Comparison of ENCODE assay signal across 18 cellular contexts in the genomic region with DNA sequence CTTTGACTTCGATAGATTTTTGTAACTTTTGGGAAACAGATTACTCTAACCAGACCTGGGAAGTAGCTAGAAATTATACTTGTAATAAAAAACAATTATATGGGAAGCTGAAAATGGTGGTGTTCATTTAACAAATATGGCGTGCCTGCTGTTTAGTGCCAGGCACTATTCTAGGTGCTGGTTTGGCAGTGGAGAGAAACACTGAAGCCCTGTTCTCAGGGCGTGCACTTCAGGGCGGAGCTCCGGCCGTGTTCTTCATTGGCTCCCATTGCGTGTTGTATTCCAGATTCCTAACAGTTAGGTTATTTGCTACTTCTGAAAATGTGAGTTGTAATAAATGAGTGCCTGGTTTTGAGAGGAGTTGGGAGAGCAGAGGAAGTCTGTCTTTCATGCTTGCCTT. TPM values are rescaled to one million over a fixed set of nuclear protein-coding genes. Genes with fewer than 3 reads are reported as not detected.
DNase-seq lines count a peak whose midpoint lies in the region; ATAC-seq and TF ChIP-seq lines count a peak whose summit lies in the region.
"Had no signal": no experiment of that assay in that cellular context is flagged by ENCODE, and none has a peak within 500 bp of the region (broad histone marks: within the 10 kb centered on the region; RNA-seq: fewer than 3 reads in every experiment).

No MANE protein-coding gene starts in this region.

- H3K4me1 ChIP-seq in CD4-positive, CD25-positive, alpha-beta regulatory T cell (ENCODE audit: control insufficient read depth, insufficient read depth, low read length, poor library complexity, severe bottlenecking): peaks cover 17% of the 10 kb centered on the region
- peaks cover 9% of the 10 kb centered on the region for H3K4me1 ChIP-seq in CD8-positive, alpha-beta memory T cell (ENCODE audit: insufficient read depth, low read length)
- H3K4me1 ChIP-seq in aorta (ENCODE audit: control insufficient read depth in 1 of 2, insufficient read depth in 2 of 2, low read length in 2 of 2): peaks cover 0 to 5% of the 10 kb centered on the region in 2 donors

- no peaks in the 10 kb centered on the region for H3K27me3 ChIP-seq in CD4-positive, CD25-positive, alpha-beta regulatory T cell (ENCODE audit: control insufficient read depth, insufficient read depth, low read length)
- H3K27me3 ChIP-seq in CD8-positive, alpha-beta memory T cell (ENCODE audit: insufficient read depth, low read length, poor library complexity, severe bottlenecking): no peaks in the 10 kb centered on the region
- H3K27me3 ChIP-seq in aorta (ENCODE audit: control insufficient read depth in 1 of 2, insufficient read depth in 2 of 2, low read length in 1 of 2): no peaks in the 10 kb centered on the region
- H3K27me3 ChIP-seq: heart right ventricle had no signal

- peaks cover 49% of the 10 kb centered on the region for H3K36me3 ChIP-seq in CD4-positive, CD25-positive, alpha-beta regulatory T cell (ENCODE audit: control insufficient read depth, insufficient read depth, low read length)
- H3K36me3 ChIP-seq in CD8-positive, alpha-beta memory T cell (ENCODE audit: insufficient read depth, low read length): peaks cover 20% of the 10 kb centered on the region
- H3K36me3 ChIP-seq in aorta (ENCODE audit: control insufficient read depth in 1 of 2, insufficient read depth in 2 of 2, low read length in 1 of 2): peaks cover 0 to 10% of the 10 kb centered on the region in 2 donors

- H3K9me3 Mint-ChIP-seq in CD4-positive, CD25-positive, alpha-beta regulatory T cell: no peaks in the 10 kb centered on the region
- H3K9me3 Mint-ChIP-seq in CD8-positive, alpha-beta memory T cell: peaks cover 0 to 2% (median 0%) of the 10 kb centered on the region in 5 donors
- no peaks in the 10 kb centered on the region for H3K9me3 Mint-ChIP-seq in activated naive CD8-positive, alpha-beta T cell treated with anti-CD3 and anti-CD28 coated beads, Interleukin-2, amount 50 U/mL, for 24 hours
- no peaks in the 10 kb centered on the region for H3K9me3 Mint-ChIP-seq in nephron progenitor cell
- H3K9me3 Mint-ChIP-seq in CD14-positive monocyte: no peaks in the 10 kb centered on the region
- H3K9me3 Mint-ChIP-seq: HFFc6 had no signal

- peaks cover 35% of the 10 kb centered on the region for H3K36me3 Mint-ChIP-seq in CD4-positive, CD25-positive, alpha-beta regulatory T cell
- H3K36me3 Mint-ChIP-seq in CD8-positive, alpha-beta memory T cell: peaks cover 0 to 86% (median 17%) of the 10 kb centered on the region in 3 donors
- H3K36me3 Mint-ChIP-seq in activated naive CD8-positive, alpha-beta T cell treated with anti-CD3 and anti-CD28 coated beads, Interleukin-2, amount 50 U/mL, for 24 hours (ENCODE audit: low read depth): peaks cover 50% of the 10 kb centered on the region
- peaks cover 88% of the 10 kb centered on the region for H3K36me3 Mint-ChIP-seq in nephron progenitor cell (ENCODE audit: low read depth)
- H3K36me3 Mint-ChIP-seq in CD14-positive monocyte: peaks cover 68 to 87% of the 10 kb centered on the region in 2 donors

- no peak overlapping the region for H3K27ac ChIP-seq in CD4-positive, CD25-positive, alpha-beta regulatory T cell (ENCODE audit: insufficient read depth, low read length, poor library complexity, severe bottlenecking)
- no peak overlapping the region for H3K27ac ChIP-seq in CD8-positive, alpha-beta memory T cell (ENCODE audit: low read depth, low read length)
- no peak overlapping the region for H3K27ac ChIP-seq in aorta (ENCODE audit: low read depth in 1 of 2, low read length in 2 of 2)

- POLR2A ChIA-PET in CD8-positive, alpha-beta memory T cell (lab: Charles Lee): interaction anchor here (0.7 kb wide), 1 partner anchor 479 kb away, joined by 3 read pairs; no protein-coding TSS in a partner anchor

- H3K9me3 ChIP-seq in CD4-positive, CD25-positive, alpha-beta regulatory T cell (ENCODE audit: control insufficient read depth in 2 of 2, low read length in 2 of 2): no peaks in the 10 kb centered on the region
- no peaks in the 10 kb centered on the region for H3K9me3 ChIP-seq in CD8-positive, alpha-beta memory T cell (ENCODE audit: low read length)
- no peaks in the 10 kb centered on the region for H3K9me3 ChIP-seq in aorta (ENCODE audit: control insufficient read depth, low read length)
- H3K9me3 ChIP-seq: heart right ventricle had no signal

- H3K27me3 Mint-ChIP-seq in CD4-positive, CD25-positive, alpha-beta regulatory T cell: no peaks in the 10 kb centered on the region
- H3K27me3 Mint-ChIP-seq in CD8-positive, alpha-beta memory T cell: peaks cover 0 to 1% of the 10 kb centered on the region in 2 donors
- H3K27me3 Mint-ChIP-seq in activated naive CD8-positive, alpha-beta T cell treated with anti-CD3 and anti-CD28 coated beads, Interleukin-2, amount 50 U/mL, for 24 hours: no peaks in the 10 kb centered on the region
- no peaks in the 10 kb centered on the region for H3K27me3 Mint-ChIP-seq in nephron progenitor cell (ENCODE audit: low read depth, poor library complexity)
- H3K27me3 Mint-ChIP-seq in CD14-positive monocyte (ENCODE audit: low read depth in 3 of 3): no peaks in the 10 kb centered on the region
- H3K27me3 Mint-ChIP-seq: B cell had no signal

- peak overlapping the region; percentile 78 to 84 (median 78) for H3K27ac Mint-ChIP-seq in CD4-positive, CD25-positive, alpha-beta regulatory T cell
- H3K27ac Mint-ChIP-seq in CD8-positive, alpha-beta memory T cell: peak overlapping the region in 6 of 8 donors; percentile 42 to 91 (median 76)
- H3K27ac Mint-ChIP-seq in activated naive CD8-positive, alpha-beta T cell treated with anti-CD3 and anti-CD28 coated beads, Interleukin-2, amount 50 U/mL, for 24 hours: peak overlapping the region; percentile 33
- peak overlapping the region; percentile 70 for H3K27ac Mint-ChIP-seq in nephron progenitor cell
- H3K27ac Mint-ChIP-seq in CD14-positive monocyte: peak overlapping the region in 3 of 7 donors; percentile 2 to 76 (median 44)
- H3K27ac Mint-ChIP-seq: B cell, HFFc6 had no signal

- peak overlapping the region in 1 of 4 donors; percentile 59 for H3K4me3 Mint-ChIP-seq in CD4-positive, CD25-positive, alpha-beta regulatory T cell
- H3K4me3 Mint-ChIP-seq in CD8-positive, alpha-beta memory T cell: peak overlapping the region in 2 of 7 donors; percentile 23 to 34
- H3K4me3 Mint-ChIP-seq in activated naive CD8-positive, alpha-beta T cell treated with anti-CD3 and anti-CD28 coated beads, Interleukin-2, amount 50 U/mL, for 24 hours: no peak overlapping the region
- H3K4me3 Mint-ChIP-seq in nephron progenitor cell (no peak overlapping the region), CD14-positive monocyte (no peak overlapping the region)
- H3K4me3 Mint-ChIP-seq: B cell, HFFc6 had no signal

- no peak for TF ChIP-seq CTCF in nephron progenitor cell (IDR thresholded peaks at IDR 0.05)
- TF ChIP-seq CTCF in CD14-positive monocyte (IDR thresholded peaks at IDR 0.05): no peak

- WGBS in aorta, 2 donors: 80 to 83% methylated on average over 7 of the region's 7 CpGs

- peaks cover 23 to 70% (median 52%) of the 10 kb centered on the region in 4 donors for H3K4me1 Mint-ChIP-seq in CD4-positive, CD25-positive, alpha-beta regulatory T cell
- H3K4me1 Mint-ChIP-seq in CD8-positive, alpha-beta memory T cell: peaks cover 66 to 82% (median 71%) of the 10 kb centered on the region in 3 donors
- peaks cover 43% of the 10 kb centered on the region for H3K4me1 Mint-ChIP-seq in activated naive CD8-positive, alpha-beta T cell treated with anti-CD3 and anti-CD28 coated beads, Interleukin-2, amount 50 U/mL, for 24 hours
- H3K4me1 Mint-ChIP-seq in nephron progenitor cell: peaks cover 5% of the 10 kb centered on the region
- H3K4me1 Mint-ChIP-seq in CD14-positive monocyte: no peaks in the 10 kb centered on the region

- CTCF ChIA-PET in CD8-positive, alpha-beta memory T cell (lab: Charles Lee): no interaction called here

- no peak for DNase-seq in CD4-positive, CD25-positive, alpha-beta regulatory T cell
- DNase-seq in CD8-positive, alpha-beta memory T cell: no peak
- DNase-seq in activated naive CD8-positive, alpha-beta T cell treated with anti-CD3 and anti-CD28 coated beads, Interleukin-2, amount 50 U/mL, for 24 hours: no peak
- no peak for DNase-seq in nephron progenitor cell
- DNase-seq in CD14-positive monocyte (ENCODE audit: low spot score): no peak
- no peak for DNase-seq in H4 (ENCODE audit: low spot score)
- DNase-seq in aorta: no peak
- DNase-seq: activated gamma-delta T cell; DMS53; heart right ventricle; HFFc6; MM.1S; NCI-H187 treated with DMSO at 0.1 percent for 48 hours; NCI-H510A; SIG-M5; stimulated activated CD4-positive, alpha-beta T cell treated with anti-CD3 and anti-CD28 coated beads, Interleukin-2, amount 100 ng/mL, for 48 hours; T-helper 9 cell had no signal

- no peak for ATAC-seq in CD4-positive, CD25-positive, alpha-beta regulatory T cell (ENCODE audit: low read depth in 2 of 2)
- ATAC-seq in activated naive CD8-positive, alpha-beta T cell treated with anti-CD3 and anti-CD28 coated beads, Interleukin-2, amount 50 U/mL, for 24 hours: no peak
- no peak for ATAC-seq in aorta (ENCODE audit: low FRiP score)

- intact Hi-C loops in CD14-positive monocyte (cut with micrococcal nuclease) (no loop called here), aorta (cut with DNase I) (no loop called here)

- H3K4me3 ChIP-seq in CD4-positive, CD25-positive, alpha-beta regulatory T cell (ENCODE audit: low read depth, low read length): no peak overlapping the region
- no peak overlapping the region for H3K4me3 ChIP-seq in CD8-positive, alpha-beta memory T cell (ENCODE audit: low read length)
- H3K4me3 ChIP-seq in aorta (ENCODE audit: low read length in 2 of 2): no peak overlapping the region
- H3K4me3 ChIP-seq: heart right ventricle had no signal

RNA-seq across cellular contexts. Expression of a gene that starts 38.6 kb away (rescaled TPM):
- total RNA-seq in CD4-positive, CD25-positive, alpha-beta regulatory T cell: 250 TPM
- polyA plus RNA-seq in CD4-positive, CD25-positive, alpha-beta regulatory T cell: 100 to 1,000 TPM; 115 to 123 (median 119) TPM
- 100 to 1,000 TPM; 121 to 124 TPM for total RNA-seq in CD8-positive, alpha-beta memory T cell
- polyA plus RNA-seq in CD8-positive, alpha-beta memory T cell: 147 TPM
- 100 to 1,000 TPM; 116 to 117 TPM for polyA plus RNA-seq in CD14-positive monocyte
- total RNA-seq in H4 (2014; rRNA removed; shearing (Covaris generic)): 76.1 and 108 TPM in 2 replicates
- total RNA-seq in aorta: 100 to 1,000 TPM; 130 to 143 TPM
- 100 to 1,000 TPM; 118 to 126 TPM for polyA plus RNA-seq in aorta
